ENCODE assay signal across 10 cellular contexts in the genomic region with DNA sequence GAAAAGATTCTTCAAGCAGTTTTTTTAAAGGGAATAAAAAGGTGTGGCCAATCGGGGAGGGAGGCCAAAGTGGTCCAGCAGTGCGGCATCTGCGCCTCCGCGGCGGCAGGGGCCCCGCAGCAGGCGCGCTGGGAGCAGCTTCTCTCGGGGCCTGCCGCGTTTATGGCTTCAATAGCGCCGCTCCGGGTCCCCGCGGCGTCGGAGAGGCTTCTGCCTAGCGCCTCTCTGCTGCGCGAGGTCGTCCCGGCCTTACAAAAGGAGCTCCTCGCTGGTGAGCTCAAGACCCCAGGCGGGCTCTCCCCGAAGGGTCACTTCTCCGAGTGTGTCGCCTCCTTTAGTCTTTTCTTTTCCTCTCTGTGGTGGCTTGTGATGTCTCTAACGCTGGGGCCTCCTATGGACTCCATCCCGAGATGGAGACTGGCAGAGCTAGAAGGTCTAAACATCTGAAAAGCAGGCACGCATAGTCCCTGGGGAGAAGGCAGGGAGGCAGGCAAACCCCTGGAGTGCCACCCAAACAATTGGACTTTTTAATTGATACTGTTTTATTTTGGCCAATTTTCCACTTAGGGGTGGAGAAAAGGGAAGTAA.
A peak's percentile ranks its signal among the peaks of the same experiment; 100 is the strongest.
DNase-seq lines count a peak whose midpoint lies in the region; TF ChIP-seq lines count a peak whose summit lies in the region.
"Had no signal": no experiment of that assay in that cellular context is flagged by ENCODE, and none has a peak within 500 bp of the region (broad histone marks: within the 10 kb centered on the region; RNA-seq: fewer than 3 reads in every experiment).

No MANE protein-coding gene starts in this region.

- no peaks in the 10 kb centered on the region for H4K20me1 ChIP-seq in neural cell (ENCODE audit: insufficient read depth)

- H3K4me1 ChIP-seq in esophagus squamous epithelium, result peaks cover 0 to 9% (median 6%) of the 10 kb centered on the region in 3 donors

- H3K9ac ChIP-seq in neural cell (ENCODE audit: low read length), result no peak overlapping the region

- H3K9me3 ChIP-seq in esophagus squamous epithelium (no peaks in the 10 kb centered on the region), neural cell (ENCODE audit: low read length) (no peaks in the 10 kb centered on the region)

- no peak for DNase-seq in BJ (ENCODE audit: low read depth)
- DNase-seq in NCI-H2227 treated with DMSO at 0.1 percent for 48 hours (lab: John Stamatoyannopoulos, UW), result peak; percentile 75
- no peak for DNase-seq in esophagus squamous epithelium (lab: John Stamatoyannopoulos, UW)
- no peak for DNase-seq in LoVo (ENCODE audit: low spot score)
- DNase-seq in DMS153 (lab: John Stamatoyannopoulos, UW), result no peak
- DNase-seq in erythroblast (lab: John Stamatoyannopoulos, UW), result no peak
- DNase-seq in D341Med (ENCODE audit: low spot score), result no peak
- DNase-seq: NCI-H1436 had no signal

- no peak overlapping the region for H3K27ac ChIP-seq in esophagus squamous epithelium
- H3K27ac ChIP-seq in neural cell (ENCODE audit: low read length), result no peak overlapping the region
- H3K27ac ChIP-seq: skin epidermis had no signal

- intact Hi-C loops in esophagus squamous epithelium (cut with DNase I), result no loop called here

- CTCF ChIA-PET in BJ (lab: Yijun Ruan, JAX), result interaction anchor here (1.1 to 2.0 kb wide), 5 partner anchors 8 to 311 kb away, joined by 3 to 9 read pairs (median 4); no protein-coding TSS in a partner anchor

- H3K4me2 ChIP-seq in neural cell (ENCODE audit: low read length), result no peak overlapping the region

- no peaks in the 10 kb centered on the region for H3K79me2 ChIP-seq in neural cell (replicated peaks; ENCODE audit: insufficient read depth, low read length)

- TF ChIP-seq CTCF in BJ (IDR thresholded peaks at IDR 0.05; ENCODE audit: insufficient read depth, low read depth, low read length) (0 out of 2 replicates have a peak, but pooled peaks have one; percentile 11), esophagus squamous epithelium (IDR thresholded peaks at IDR 0.05) (no peak), neural cell (IDR thresholded peaks at IDR 0.05; ENCODE audit: poor library complexity, severe bottlenecking) (no peak)

- H2AFZ ChIP-seq in neural cell (ENCODE audit: low read depth, low read length), result no peak overlapping the region

- 11 to 24% methylated on average over 17 to 23 of the region's 32 CpGs for whole genome bisulfite sequencing in esophagus squamous epithelium, 2 donors

- TF ChIP-seq EP300 in neural cell (conservative IDR thresholded peaks at IDR 0.05; ENCODE audit: poor library complexity, severe bottlenecking), result no peak

- no peaks in the 10 kb centered on the region for H3K27me3 ChIP-seq in BJ (ENCODE audit: control insufficient read depth, insufficient read depth, low read length)
- H3K27me3 ChIP-seq in esophagus squamous epithelium, result peaks cover 0 to 13% (median 0%) of the 10 kb centered on the region in 4 donors
- H3K27me3 ChIP-seq in neural cell (ENCODE audit: insufficient read depth, low read depth, low read length), result peaks cover 15% of the 10 kb centered on the region

- TF ChIP-seq RAD21 in neural cell (conservative IDR thresholded peaks at IDR 0.05), result no peak

- no peak for TF ChIP-seq POLR2A in esophagus squamous epithelium (IDR thresholded peaks at IDR 0.05)
- TF ChIP-seq POLR2A in erythroblast (IDR thresholded peaks at IDR 0.05; ENCODE audit: low read length), result no peak

- POLR2A ChIA-PET in BJ (lab: Charles Lee), result no interaction called here

- H3K36me3 ChIP-seq in BJ (ENCODE audit: control insufficient read depth, insufficient read depth, low read length), result no peaks in the 10 kb centered on the region
- H3K36me3 ChIP-seq in esophagus squamous epithelium, result no peaks in the 10 kb centered on the region
- no peaks in the 10 kb centered on the region for H3K36me3 ChIP-seq in neural cell (ENCODE audit: insufficient read depth, low read length)

- H3K9me2 ChIP-seq in neural cell (ENCODE audit: insufficient read depth, low read length), result no peaks in the 10 kb centered on the region

- no peaks in the 10 kb centered on the region for H3F3A ChIP-seq in neural cell (ENCODE audit: insufficient read depth, low read length, poor library complexity, severe bottlenecking)

- H3K4me3 ChIP-seq in BJ (ENCODE audit: low read depth, low read length), result no peak overlapping the region
- peak overlapping the region in 3 of 4 donors; percentile 3 to 50 (median 24) for H3K4me3 ChIP-seq in esophagus squamous epithelium
- H3K4me3 ChIP-seq in neural cell (ENCODE audit: low read length), result peak overlapping the region; percentile 44
- H3K4me3 ChIP-seq: skin epidermis had no signal

TF ChIP-seq in neural cell, 6 proteins besides CTCF, POLR2A, EP300 and RAD21:
- no peak for TF ChIP-seq MXI1 (conservative IDR thresholded peaks at IDR 0.05; ENCODE audit: poor library complexity, severe bottlenecking)
- TF ChIP-seq TAF1 (IDR thresholded peaks at IDR 0.05; ENCODE audit: low read depth), result no peak
- no peak for TF ChIP-seq POLR2AphosphoS5 (IDR thresholded peaks at IDR 0.05)
